8 cellular contexts compared by ENCODE assay signal in genomic region chr21:42392731-42393442, GRCh38. TPM values are rescaled to one million over a fixed set of nuclear protein-coding genes. Genes with fewer than 3 reads are reported as not detected.
DNase-seq lines count a peak whose midpoint lies in the region; ATAC-seq, FAIRE-seq and TF ChIP-seq lines count a peak whose summit lies in the region.

No MANE protein-coding gene starts in this region.

- H3K4me1 ChIP-seq in pancreas: no peaks in the 10 kb centered on the region

- no peak overlapping the region for H3K27ac ChIP-seq in pancreas

- H3K9me3 ChIP-seq in pancreas: no peaks in the 10 kb centered on the region

- intact Hi-C loops in pancreas (cut with DNase I): no loop called here

- H3K4me3 ChIP-seq in GM08714 (ENCODE audit: low read length) (peak overlapping the region; percentile 19; the same call in 1 of the 2 replicates), choroid plexus epithelial cell (ENCODE audit: low read depth, low read length) (no peak overlapping the region), pancreas (no peak overlapping the region)

- H3K27me3 ChIP-seq in pancreas: no peaks in the 10 kb centered on the region

- H3K36me3 ChIP-seq in pancreas: no peaks in the 10 kb centered on the region

- TF ChIP-seq CTCF in choroid plexus epithelial cell (conservative IDR thresholded peaks at IDR 0.05; ENCODE audit: low read depth, low read length) (no peak), pancreas (IDR thresholded peaks at IDR 0.05) (no peak)

- no peak for FAIRE-seq in pancreas (lab: Jason Lieb, UNC)

- DNase-seq in choroid plexus epithelial cell (ENCODE audit: low read depth): peak; percentile 44
- DNase-seq in NCI-H345 (lab: John Stamatoyannopoulos, UW): no peak
- no peak for DNase-seq in pancreas

- 85 to 90% methylated on average over 17 of the region's 17 CpGs for WGBS in pancreas, 2 donors

- ATAC-seq in GM19395 (IDR thresholded peaks at IDR 0.05; ENCODE audit: unreplicated experiment) (peak; percentile 79), HG03354 (IDR thresholded peaks at IDR 0.05; ENCODE audit: poor library complexity, severe bottlenecking, unreplicated experiment) (peak; percentile 90), GM19324 (IDR thresholded peaks at IDR 0.05; ENCODE audit: low FRiP score, unreplicated experiment) (no peak), GM18511 (IDR thresholded peaks at IDR 0.05; ENCODE audit: unreplicated experiment) (no peak), pancreas (no peak)

RNA-seq across cellular contexts. Expression of gene TMPRSS3, which starts 3.0 kb away (rescaled TPM):
- 10 to 100 TPM in 2 of 6 donors, 1 to 10 TPM in 4; 3.1 to 11.6 (median 7.9) TPM for total RNA-seq in pancreas
- polyA plus RNA-seq in pancreas: 10 to 100 TPM in 1 of 2 donors, 1 to 10 TPM in 1; 6.7 to 10.9 TPM

RNA-seq across cellular contexts. Expression of gene UBASH3A, which starts 10.8 kb away (rescaled TPM):
- total RNA-seq in pancreas: under 1 TPM in 5 of 6 donors, not detected in 1; 0.26 to 0.40 (median 0.32) TPM
- polyA plus RNA-seq in pancreas: under 1 TPM; 0.15 to 0.33 TPM

RNA-seq across cellular contexts. Expression of gene TFF1, which starts 26.6 kb away (rescaled TPM):
- 10 to 100 TPM in 1 of 6 donors, 1 to 10 TPM in 3, under 1 TPM in 1, not detected in 1; 0.93 to 40.6 (median 2.9) TPM for total RNA-seq in pancreas
- 10 to 100 TPM in 1 of 2 donors, under 1 TPM in 1; 0.80 to 10.4 TPM for polyA plus RNA-seq in pancreas

RNA-seq across cellular contexts. Expression of gene TFF2, which starts 42.1 kb away (rescaled TPM):
- 10 to 100 TPM in 1 of 6 donors, 1 to 10 TPM in 4, under 1 TPM in 1; 0.28 to 11.3 (median 1.5) TPM for total RNA-seq in pancreas
- polyA plus RNA-seq in pancreas: 10 to 100 TPM in 1 of 2 donors, 1 to 10 TPM in 1; 1.8 to 19.6 TPM

Comparison
In these comparisons a context has a peak if more than half of its experiments do, and no peak if none do; other contexts are left out.
1. ATAC-seq: peak in GM19395 (single experiment) and HG03354 (single experiment); none in GM19324 (single experiment), GM18511 (single experiment) and pancreas (0 of 4).